Comparison of ENCODE assay signal across 8 cellular contexts in genomic region chr10:48506147-48506917, GRCh38.
DNase-seq lines count a peak whose midpoint lies in the region; ATAC-seq, FAIRE-seq and TF ChIP-seq lines count a peak whose summit lies in the region.

No MANE protein-coding gene starts in this region.

- no peaks in the 10 kb centered on the region for H4K20me1 ChIP-seq in PC-9 (ENCODE audit: insufficient read depth)

- CTCF ChIA-PET in PC-9 (lab: Charles Lee): interaction anchor here (0.6 to 1.2 kb wide), 2 partner anchors 143 to 150 kb away, joined by 4 to 7 read pairs; no protein-coding TSS in a partner anchor

- no peak overlapping the region for H2AFZ ChIP-seq in PC-9

- no peaks in the 10 kb centered on the region for H3K9me2 ChIP-seq in PC-9 (ENCODE audit: insufficient read depth)

- peak; percentile 54 for ATAC-seq in GM19351 (IDR thresholded peaks at IDR 0.05; ENCODE audit: unreplicated experiment)
- ATAC-seq in GM19463 (IDR thresholded peaks at IDR 0.05; ENCODE audit: unreplicated experiment): no peak
- ATAC-seq in GM19467 (IDR thresholded peaks at IDR 0.05; ENCODE audit: unreplicated experiment): no peak

- no peaks in the 10 kb centered on the region for H3K79me2 ChIP-seq in PC-9 (ENCODE audit: low read depth)

- DNase-seq in Ammon's horn (ENCODE audit: low spot score): peak; percentile 38
- peak in 1 of 2 experiments; percentile 26 for DNase-seq in PC-9
- peak; percentile 14 for DNase-seq in fibroblast of the conjunctiva (ENCODE audit: low read depth)
- no peak for DNase-seq in suprapubic skin (ENCODE audit: low spot score in 2 of 2)
- no peak for DNase-seq in urothelium cell line (ENCODE audit: low spot score)

- H3K4me1 ChIP-seq in PC-9 (replicated peaks; ENCODE audit: insufficient read depth) (peaks cover 4% of the 10 kb centered on the region; the same call in 1 of the 2 replicates), suprapubic skin (no peaks in the 10 kb centered on the region)

- H3K27ac ChIP-seq in PC-9: no peak overlapping the region
- H3K27ac ChIP-seq in suprapubic skin: no peak overlapping the region

- H3K4me3 ChIP-seq in PC-9 (no peak overlapping the region), suprapubic skin (no peak overlapping the region)

- POLR2A ChIA-PET in PC-9 (lab: Charles Lee; ENCODE audit: unreplicated experiment): no interaction called here

- TF ChIP-seq POLR2A in suprapubic skin (IDR thresholded peaks at IDR 0.05): no peak

- H3K36me3 ChIP-seq in PC-9 (ENCODE audit: low read depth) (no peaks in the 10 kb centered on the region), suprapubic skin (no peaks in the 10 kb centered on the region)

- WGBS in suprapubic skin: 87% methylated on average over 8 of the region's 8 CpGs

- H3F3A ChIP-seq in PC-9 (ENCODE audit: insufficient read depth, low read depth): no peaks in the 10 kb centered on the region

- H3K27me3 ChIP-seq in PC-9 (ENCODE audit: insufficient read depth, low read depth): no peaks in the 10 kb centered on the region
- no peaks in the 10 kb centered on the region for H3K27me3 ChIP-seq in suprapubic skin

- no peak overlapping the region for H3K4me2 ChIP-seq in PC-9

- no peak for TF ChIP-seq EP300 in suprapubic skin (IDR thresholded peaks at IDR 0.05)

- FAIRE-seq in urothelium cell line (lab: Jason Lieb, UNC): no peak

- intact Hi-C loops in PC-9 (cut with micrococcal nuclease; ENCODE audit: unreplicated experiment): loop anchor here (10.0 kb wide), 1 partner anchor 292 kb away; no protein-coding TSS in a partner anchor

- TF ChIP-seq CTCF in PC-9 (conservative IDR thresholded peaks at IDR 0.05) (peak; percentile 56), suprapubic skin (IDR thresholded peaks at IDR 0.05) (no peak)

- no TSS peak for BruUV-seq in PC-9 (replicated peaks; lab: Mats Ljungman, UMichigan)

- H3K9me3 ChIP-seq in PC-9 (ENCODE audit: insufficient read depth, low read depth) (no peaks in the 10 kb centered on the region), suprapubic skin (no peaks in the 10 kb centered on the region)

Comparison
In these comparisons a context has a peak if more than half of its experiments do, and no peak if none do; other contexts are left out.
1. DNase-seq: peak in Ammon's horn (single experiment) and fibroblast of the conjunctiva (single experiment); none in suprapubic skin (0 of 2) and urothelium cell line (single experiment).